In the genomic region with DNA sequence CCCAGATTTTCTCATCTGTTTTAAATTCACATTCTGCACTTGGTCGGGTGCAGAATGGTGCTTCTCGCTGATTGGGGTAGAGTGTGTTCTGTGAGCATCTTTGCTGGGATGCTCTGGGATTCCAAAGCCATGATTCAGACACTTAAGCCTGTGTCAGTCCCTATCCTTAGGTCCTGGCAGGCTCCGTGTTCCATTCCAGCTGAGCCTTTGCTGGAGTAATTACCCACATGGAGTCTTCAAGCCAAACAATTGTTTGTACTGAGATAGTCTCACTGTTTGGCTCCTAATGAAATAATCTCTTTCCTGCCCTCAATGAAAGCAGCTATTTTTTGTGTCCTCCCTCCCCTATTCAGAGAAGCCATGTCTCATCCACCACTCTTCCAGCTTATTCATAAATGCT, we compare ENCODE assay signal across 9 cellular contexts. TPM values are rescaled to one million over a fixed set of nuclear protein-coding genes. Genes with fewer than 3 reads are reported as not detected.
A peak's percentile ranks its signal among the peaks of the same experiment; 100 is the strongest.
DNase-seq lines count a peak whose midpoint lies in the region; ATAC-seq and TF ChIP-seq lines count a peak whose summit lies in the region.
"Had no signal": no experiment of that assay in that cellular context is flagged by ENCODE, and none has a peak within 500 bp of the region (broad histone marks: within the 10 kb centered on the region; RNA-seq: fewer than 3 reads in every experiment).

No MANE protein-coding gene starts in this region.

- H3K9me3 Mint-ChIP-seq in stimulated activated naive CD8-positive, alpha-beta T cell treated with anti-CD3 and anti-CD28 coated beads, Interleukin-15, Interleukin-2, amounts not matched to agents 100 ng/mL and 50 ng/mL, for 24 hours = no peaks in the 10 kb centered on the region
- no peaks in the 10 kb centered on the region for H3K9me3 Mint-ChIP-seq in activated naive CD8-positive, alpha-beta T cell treated with anti-CD3 and anti-CD28 coated beads, Interleukin-2, amount 10 ng/mL, durations not matched to agents 7 days and 5 days

- H3K9me3 ChIP-seq in vagina (no peaks in the 10 kb centered on the region), ascending aorta (no peaks in the 10 kb centered on the region)

- peak overlapping the region; percentile 80 for H3K27ac Mint-ChIP-seq in stimulated activated naive CD8-positive, alpha-beta T cell treated with anti-CD3 and anti-CD28 coated beads, Interleukin-15, Interleukin-2, amounts not matched to agents 100 ng/mL and 50 ng/mL, for 24 hours
- peak overlapping the region; percentile 67 for H3K27ac Mint-ChIP-seq in activated naive CD8-positive, alpha-beta T cell treated with anti-CD3 and anti-CD28 coated beads, Interleukin-2, amount 10 ng/mL, durations not matched to agents 7 days and 5 days

- H3K4me3 ChIP-seq in vagina = no peak overlapping the region
- no peak overlapping the region for H3K4me3 ChIP-seq in ascending aorta

- no peak for ATAC-seq in stimulated activated naive CD8-positive, alpha-beta T cell treated with anti-CD3 and anti-CD28 coated beads, Interleukin-15, Interleukin-2, amounts not matched to agents 100 U/mL and 50 U/mL, for 24 hours
- ATAC-seq in activated naive CD8-positive, alpha-beta T cell treated with anti-CD3 and anti-CD28 coated beads, Interleukin-2, amount 10 ng/mL, durations not matched to agents 7 days and 5 days (ENCODE audit: low read depth) = no peak
- ATAC-seq in GM21526 (IDR thresholded peaks at IDR 0.05; ENCODE audit: low FRiP score, unreplicated experiment) (no peak), HG03571 (IDR thresholded peaks at IDR 0.05; ENCODE audit: unreplicated experiment) (no peak)

- POLR2A ChIA-PET in activated naive CD8-positive, alpha-beta T cell treated with anti-CD3 and anti-CD28 coated beads, Interleukin-2, amount 10 ng/mL, durations not matched to agents 7 days and 5 days (lab: Charles Lee) = interaction anchor here (1.6 to 3.4 kb wide), 2 partner anchors 10 to 18 kb away, joined by 16 to 17 read pairs; partner anchors contain the start of gene SMAP2

- H3K4me3 Mint-ChIP-seq in stimulated activated naive CD8-positive, alpha-beta T cell treated with anti-CD3 and anti-CD28 coated beads, Interleukin-15, Interleukin-2, amounts not matched to agents 100 ng/mL and 50 ng/mL, for 24 hours = no peak overlapping the region
- H3K4me3 Mint-ChIP-seq in activated naive CD8-positive, alpha-beta T cell treated with anti-CD3 and anti-CD28 coated beads, Interleukin-2, amount 10 ng/mL, durations not matched to agents 7 days and 5 days = no peak overlapping the region

- H3K4me1 Mint-ChIP-seq in stimulated activated naive CD8-positive, alpha-beta T cell treated with anti-CD3 and anti-CD28 coated beads, Interleukin-15, Interleukin-2, amounts not matched to agents 100 ng/mL and 50 ng/mL, for 24 hours (ENCODE audit: low read depth) = peaks cover 96% of the 10 kb centered on the region
- peaks cover 75% of the 10 kb centered on the region for H3K4me1 Mint-ChIP-seq in activated naive CD8-positive, alpha-beta T cell treated with anti-CD3 and anti-CD28 coated beads, Interleukin-2, amount 10 ng/mL, durations not matched to agents 7 days and 5 days

- H3K36me3 ChIP-seq in vagina = no peaks in the 10 kb centered on the region
- H3K36me3 ChIP-seq in ascending aorta = peaks cover 0 to 4% of the 10 kb centered on the region in 2 donors

- no peak for DNase-seq in stimulated activated naive CD8-positive, alpha-beta T cell treated with anti-CD3 and anti-CD28 coated beads, Interleukin-15, Interleukin-2, amounts not matched to agents 100 U/mL and 50 U/mL, for 24 hours
- DNase-seq in activated naive CD8-positive, alpha-beta T cell treated with anti-CD3 and anti-CD28 coated beads, Interleukin-2, amount 10 ng/mL, durations not matched to agents 7 days and 5 days = no peak
- DNase-seq in kidney tubule cell (ENCODE audit: low spot score) (peak; percentile 30), vagina (ENCODE audit: extremely low spot score in 2 of 2) (no peak), ascending aorta (ENCODE audit: low spot score in 2 of 2) (no peak)
- DNase-seq: DMS79 had no signal

- peaks cover 49% of the 10 kb centered on the region for H3K4me1 ChIP-seq in vagina
- peaks cover 0 to 9% of the 10 kb centered on the region in 2 donors for H3K4me1 ChIP-seq in ascending aorta

- H3K27me3 ChIP-seq in vagina = no peaks in the 10 kb centered on the region
- no peaks in the 10 kb centered on the region for H3K27me3 ChIP-seq in ascending aorta

- TF ChIP-seq CTCF in vagina (IDR thresholded peaks at IDR 0.05) (no peak), ascending aorta (IDR thresholded peaks at IDR 0.05) (no peak)

- TF ChIP-seq POLR2A in vagina (IDR thresholded peaks at IDR 0.05) = no peak

- H3K36me3 Mint-ChIP-seq in stimulated activated naive CD8-positive, alpha-beta T cell treated with anti-CD3 and anti-CD28 coated beads, Interleukin-15, Interleukin-2, amounts not matched to agents 100 ng/mL and 50 ng/mL, for 24 hours (ENCODE audit: low read depth) = peaks cover 49% of the 10 kb centered on the region
- H3K36me3 Mint-ChIP-seq in activated naive CD8-positive, alpha-beta T cell treated with anti-CD3 and anti-CD28 coated beads, Interleukin-2, amount 10 ng/mL, durations not matched to agents 7 days and 5 days = peaks cover 21% of the 10 kb centered on the region

- intact Hi-C loops in vagina (cut with DNase I) = no loop called here
- intact Hi-C loops in ascending aorta (cut with DNase I) = no loop called here

- H3K27ac ChIP-seq in vagina (peak overlapping the region; percentile 42), ascending aorta (peak overlapping the region in 1 of 2 donors; percentile 4)

- H3K27me3 Mint-ChIP-seq in stimulated activated naive CD8-positive, alpha-beta T cell treated with anti-CD3 and anti-CD28 coated beads, Interleukin-15, Interleukin-2, amounts not matched to agents 100 ng/mL and 50 ng/mL, for 24 hours = no peaks in the 10 kb centered on the region
- H3K27me3 Mint-ChIP-seq in activated naive CD8-positive, alpha-beta T cell treated with anti-CD3 and anti-CD28 coated beads, Interleukin-2, amount 10 ng/mL, durations not matched to agents 7 days and 5 days = no peaks in the 10 kb centered on the region

RNA-seq across cellular contexts. Expression of gene SMAP2, which starts 18.7 kb away (rescaled TPM):
- 100 to 1,000 TPM; 133 to 138 TPM for total RNA-seq in activated naive CD8-positive, alpha-beta T cell treated with anti-CD3 and anti-CD28 coated beads, Interleukin-2, amount 10 ng/mL, durations not matched to agents 7 days and 5 days
- 24.8 TPM for total RNA-seq in vagina
- 33.5 TPM for total RNA-seq in ascending aorta

RNA-seq across cellular contexts. Expression of gene ZFP69B, which starts 58.1 kb away (rescaled TPM):
- total RNA-seq in activated naive CD8-positive, alpha-beta T cell treated with anti-CD3 and anti-CD28 coated beads, Interleukin-2, amount 10 ng/mL, durations not matched to agents 7 days and 5 days = 1 to 10 TPM; 5.2 to 6.3 TPM
- 1.2 TPM for total RNA-seq in vagina
- total RNA-seq in ascending aorta = 3.8 TPM
